Comparison of ENCODE assay signal across 23 cellular contexts in the genomic region with DNA sequence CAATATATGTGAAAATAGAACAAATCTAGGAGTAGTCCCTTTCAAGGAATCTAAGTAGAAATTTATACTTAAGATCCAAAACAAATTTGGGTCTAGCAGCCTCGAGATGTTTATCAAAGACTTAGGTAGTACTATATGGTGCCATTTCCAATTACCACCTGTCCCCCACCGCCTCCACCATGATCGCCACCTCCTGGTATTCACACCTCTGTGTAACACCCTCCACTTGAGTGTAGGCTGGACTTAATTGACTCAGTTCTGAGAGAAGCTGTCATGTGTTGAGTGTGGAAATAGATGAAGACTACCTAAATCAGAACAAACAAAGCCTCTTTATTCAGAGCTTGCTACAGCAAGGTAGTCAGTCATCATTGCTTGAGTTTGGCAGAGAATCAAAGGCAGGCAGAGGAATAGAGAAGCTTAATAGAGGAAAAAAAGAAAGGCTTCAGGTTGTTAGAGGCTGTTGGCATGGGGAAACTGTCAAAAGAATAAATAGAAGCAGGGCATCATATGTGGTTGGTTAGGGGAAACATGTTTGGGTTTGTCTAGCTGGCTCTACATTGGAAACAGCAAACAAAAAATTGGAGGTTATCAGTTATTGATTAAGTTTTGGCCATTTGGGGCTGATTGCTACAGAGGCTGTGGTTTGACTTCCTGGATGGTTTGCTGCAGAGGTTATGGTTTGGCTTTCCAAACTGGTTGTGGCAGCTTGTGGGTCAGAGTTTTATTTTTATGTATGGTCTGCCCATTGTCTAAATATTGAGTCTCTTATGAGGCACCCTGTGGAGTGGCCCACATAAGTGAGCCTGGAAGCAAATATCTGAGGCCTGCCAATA.
DNase-seq lines count a peak whose midpoint lies in the region; ATAC-seq and TF ChIP-seq lines count a peak whose summit lies in the region.
"Had no signal": no experiment of that assay in that cellular context is flagged by ENCODE, and none has a peak within 500 bp of the region (broad histone marks: within the 10 kb centered on the region; RNA-seq: fewer than 3 reads in every experiment).

No MANE protein-coding gene starts in this region.

- H3K27ac ChIP-seq in foreskin keratinocyte: no peak overlapping the region
- H3K27ac ChIP-seq: 22Rv1, GM23248, hepatocyte, lower lobe of right lung, upper lobe of right lung had no signal

- H3K27me3 ChIP-seq in foreskin keratinocyte: no peaks in the 10 kb centered on the region
- H3K27me3 ChIP-seq: hepatocyte, upper lobe of right lung had no signal

- H3K9me3 Mint-ChIP-seq in immature natural killer cell: peaks cover 3 to 29% (median 5%) of the 10 kb centered on the region in 6 donors
- H3K9me3 Mint-ChIP-seq: activated T-cell treated with anti-CD3 and anti-CD28 coated beads, Interleukin-2, amount 50 U/mL, for 4 hours had no signal

- peaks cover 8% of the 10 kb centered on the region for H3K4me1 ChIP-seq in foreskin keratinocyte
- H3K4me1 ChIP-seq: lower lobe of right lung, upper lobe of right lung had no signal

- H3K4me3 Mint-ChIP-seq in immature natural killer cell: no peak overlapping the region
- H3K4me3 Mint-ChIP-seq: activated T-cell treated with anti-CD3 and anti-CD28 coated beads, Interleukin-2, amount 50 U/mL, for 4 hours; CD8-positive, alpha-beta T cell had no signal

- no peak overlapping the region for H3K27ac Mint-ChIP-seq in immature natural killer cell
- H3K27ac Mint-ChIP-seq: CD8-positive, alpha-beta T cell had no signal

- ATAC-seq in GM19463 (IDR thresholded peaks at IDR 0.05; ENCODE audit: unreplicated experiment): peak; percentile 32
- no peak for ATAC-seq in foreskin keratinocyte
- ATAC-seq: activated T-cell treated with anti-CD3 and anti-CD28 coated beads, Interleukin-2, amount 50 U/mL, for 4 hours; CD8-positive, alpha-beta T cell; lower lobe of right lung; upper lobe of right lung had no signal

- DNase-seq in NCI-H1105 treated with DMSO at 0.1 percent for 48 hours (lab: John Stamatoyannopoulos, UW): peak; percentile 1
- DNase-seq in NCI-H1105 (lab: John Stamatoyannopoulos, UW): no peak
- peak; percentile 88 for DNase-seq in NCI-H1092 treated with DMSO at 0.1 percent for 48 hours (lab: John Stamatoyannopoulos, UW)
- DNase-seq in foreskin keratinocyte: peak; percentile 49 to 62
- DNase-seq in immature natural killer cell: no peak
- DNase-seq in HT-29 (ENCODE audit: low spot score): no peak
- DNase-seq in GM10266 (ENCODE audit: extremely low spot score): no peak
- DNase-seq: activated CD8-positive, alpha-beta memory T cell treated with anti-CD3 and anti-CD28 coated beads for 24 hours; activated naive CD4-positive, alpha-beta T cell treated with anti-CD3 and anti-CD28 coated beads, Interleukin-2, amount 50 U/mL, for 16 hours; activated T-cell treated with anti-CD3 and anti-CD28 coated beads, Interleukin-2, amount 50 U/mL, for 4 hours; CD8-positive, alpha-beta T cell; central memory CD4-positive, alpha-beta T cell; DMS79 treated with DMSO at 0.1 percent for 48 hours; foreskin fibroblast; GM23248; lower lobe of right lung; NCI-H1417 treated with DMSO at 0.1 percent for 48 hours; retina; stimulated activated CD4-positive, alpha-beta T cell treated with anti-CD3 and anti-CD28 coated beads, Interleukin-12 subunit alpha, Interleukin-12 subunit beta, amount 100 ng/mL, for 4 hours; upper lobe of right lung had no signal

- H3K36me3 Mint-ChIP-seq in immature natural killer cell: no peaks in the 10 kb centered on the region
- H3K36me3 Mint-ChIP-seq: CD8-positive, alpha-beta T cell had no signal

- no peaks in the 10 kb centered on the region for H3K4me1 Mint-ChIP-seq in immature natural killer cell

- H3K27me3 Mint-ChIP-seq in immature natural killer cell (ENCODE audit: low read depth in 3 of 3): no peaks in the 10 kb centered on the region

- no peak for TF ChIP-seq CTCF in foreskin keratinocyte (conservative IDR thresholded peaks at IDR 0.05)
- no peak for TF ChIP-seq CTCF in GM10266 (IDR thresholded peaks at IDR 0.05; ENCODE audit: control insufficient read depth, insufficient read depth, low read depth, missing control alignments)

Comparison
In these comparisons a context has a peak if more than half of its experiments do, and no peak if none do; other contexts are left out.
1. DNase-seq: peak in NCI-H1105 treated with DMSO at 0.1 percent for 48 hours (single experiment), NCI-H1092 treated with DMSO at 0.1 percent for 48 hours (single experiment) and foreskin keratinocyte (2 of 2); none in NCI-H1105 (single experiment), immature natural killer cell (0 of 3), HT-29 (single experiment) and GM10266 (single experiment).